In the genomic region with DNA sequence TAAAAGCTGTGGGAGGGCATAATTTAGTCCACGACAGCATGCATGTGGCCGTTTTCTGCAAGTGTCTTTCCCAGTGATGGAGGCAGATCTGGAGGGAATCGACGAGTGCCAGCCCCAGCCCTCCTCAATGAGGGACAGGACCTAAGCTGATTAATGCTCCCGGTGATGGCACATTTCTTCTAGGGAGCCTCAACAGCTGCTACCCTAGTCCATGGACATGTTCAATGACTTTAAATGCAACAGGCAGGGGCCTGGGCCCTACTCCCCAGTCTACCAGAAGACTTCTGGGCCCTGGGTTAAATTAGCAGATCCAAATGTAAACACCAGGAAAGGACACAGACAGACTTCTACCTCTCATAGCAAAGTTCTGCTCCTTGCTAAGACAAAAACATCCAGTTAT, we compare ENCODE assay signal across 7 cellular contexts.
"Had no signal": no experiment of that assay in that cellular context is flagged by ENCODE, and none has a peak within 500 bp of the region (broad histone marks: within the 10 kb centered on the region; RNA-seq: fewer than 3 reads in every experiment).

No MANE protein-coding gene starts in this region.

- FAIRE-seq: G401.6, GM12878, GM12892, GM18507, GM19239 had no signal

- ATAC-seq: GM12878 had no signal

- DNase-seq: GDM1, GF-D8 had no signal

- H3K4me3 ChIP-seq: GM12878 had no signal
